In the genomic region with DNA sequence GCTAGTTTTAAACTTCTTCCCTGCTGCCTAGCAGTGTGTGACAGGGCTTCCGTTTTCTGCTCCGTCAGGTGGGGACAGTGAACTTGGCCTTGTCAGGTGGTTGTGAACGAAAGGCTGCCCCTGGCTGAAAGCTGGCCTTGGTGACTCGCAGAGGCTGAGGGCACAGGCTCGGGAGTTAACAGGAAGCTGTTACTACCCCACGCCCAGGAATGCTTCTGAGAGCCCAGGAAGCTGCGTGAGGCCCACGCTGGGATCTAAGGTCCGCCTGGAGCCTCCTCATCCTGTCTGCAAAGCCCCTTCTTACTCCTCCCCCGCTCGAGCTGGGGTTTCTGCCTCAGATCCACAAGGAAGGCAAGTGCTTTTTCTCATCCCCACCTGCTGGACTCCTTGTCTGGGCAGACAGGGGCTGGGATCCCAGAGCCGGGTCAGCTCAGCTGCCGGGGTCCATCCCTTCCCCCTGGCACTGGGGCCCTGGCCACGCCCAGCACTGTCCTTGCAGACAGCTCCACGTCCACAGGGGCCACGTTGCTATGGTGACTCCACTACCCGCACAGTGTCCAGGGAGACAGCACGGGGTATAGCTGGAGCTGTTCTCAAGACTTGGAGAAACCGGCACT, we compare ENCODE assay signal across 9 cellular contexts.
DNase-seq lines count a peak whose midpoint lies in the region; ATAC-seq and TF ChIP-seq lines count a peak whose summit lies in the region.
"Had no signal": no experiment of that assay in that cellular context is flagged by ENCODE, and none has a peak within 500 bp of the region (broad histone marks: within the 10 kb centered on the region; RNA-seq: fewer than 3 reads in every experiment).

No MANE protein-coding gene starts in this region.

- H3K9ac ChIP-seq in HCT116 (ENCODE audit: low read length) = no peak overlapping the region

- H3K4me1 Mint-ChIP-seq in activated T-helper 17 cell treated with anti-CD3 and anti-CD28 coated beads, Interleukin-2, amount 50 U/mL, for 72 hours = no peaks in the 10 kb centered on the region
- no peaks in the 10 kb centered on the region for H3K4me1 Mint-ChIP-seq in stimulated activated naive CD8-positive, alpha-beta T cell treated with anti-CD3 and anti-CD28 coated beads, Interleukin-15, amount 100 ng/mL, for 72 hours

- H2AFZ ChIP-seq in HCT116 (ENCODE audit: low read depth, low read length, poor library complexity, severe bottlenecking) = no peak overlapping the region

- no peak overlapping the region for H3K4me3 ChIP-seq in HCT116 (replicated peaks in 1 of 2; ENCODE audit: low read depth in 1 of 2, low read length in 2 of 2)

- no peak overlapping the region for H3K4me3 Mint-ChIP-seq in activated T-helper 17 cell treated with anti-CD3 and anti-CD28 coated beads, Interleukin-2, amount 50 U/mL, for 72 hours
- H3K4me3 Mint-ChIP-seq in stimulated activated naive CD8-positive, alpha-beta T cell treated with anti-CD3 and anti-CD28 coated beads, Interleukin-15, amount 100 ng/mL, for 72 hours = no peak overlapping the region

- no peak for TF ChIP-seq POLR2A in HCT116 (IDR thresholded peaks at IDR 0.05; ENCODE audit: borderline replicate concordance, extremely low read depth, insufficient read depth, insufficient read length)

- no peaks in the 10 kb centered on the region for H3K9me3 ChIP-seq in HCT116 (ENCODE audit: control insufficient read depth in 1 of 2, insufficient read depth in 1 of 2, low read depth in 1 of 2, low read length in 2 of 2)

- peak overlapping the region; percentile 39 for H3K4me2 ChIP-seq in HCT116 (ENCODE audit: low read length)

- DNase-seq in EH (ENCODE audit: low read depth) (peak; percentile 85), HCT116 (ENCODE audit: low read depth, low spot score) (no peak), amniotic stem cell (lab: John Stamatoyannopoulos, UW) (peak; percentile 26), mucosa of gallbladder (ENCODE audit: low spot score) (peak; percentile 23), NCI-H1092 (lab: John Stamatoyannopoulos, UW) (no peak), NCI-H1105 treated with DMSO at 0.1 percent for 48 hours (lab: John Stamatoyannopoulos, UW) (no peak)
- DNase-seq in stimulated activated naive CD8-positive, alpha-beta T cell treated with anti-CD3 and anti-CD28 coated beads, Interleukin-15, amount 100 ng/mL, for 72 hours = no peak
- DNase-seq: stimulated activated naive CD4-positive, alpha-beta T cell treated with Interleukin-2 at 50 U/mL for 16 hours had no signal

- H4K20me1 ChIP-seq in HCT116 (ENCODE audit: insufficient read depth) = no peaks in the 10 kb centered on the region

- no TSS peak for BruUV-seq in HCT116 (replicated peaks; lab: Mats Ljungman, UMichigan)

- H3K9me2 ChIP-seq in HCT116 (ENCODE audit: insufficient read depth) = no peaks in the 10 kb centered on the region

- no peak overlapping the region for H3K27ac Mint-ChIP-seq in activated T-helper 17 cell treated with anti-CD3 and anti-CD28 coated beads, Interleukin-2, amount 50 U/mL, for 72 hours
- no peak overlapping the region for H3K27ac Mint-ChIP-seq in stimulated activated naive CD8-positive, alpha-beta T cell treated with anti-CD3 and anti-CD28 coated beads, Interleukin-15, amount 100 ng/mL, for 72 hours

- H3K36me3 ChIP-seq in HCT116 (ENCODE audit: control insufficient read depth in 1 of 2, insufficient read depth in 2 of 2, low read length in 2 of 2) = no peaks in the 10 kb centered on the region

- POLR2A ChIA-PET in HCT116 (lab: Charles Lee) = no interaction called here

- no peak for TF ChIP-seq CTCF in HCT116 (IDR thresholded peaks at IDR 0.05 in 2 of 3, conservative IDR thresholded peaks at IDR 0.05 in 1 of 3; ENCODE audit: borderline replicate concordance in 1 of 3, insufficient read depth in 1 of 3, low read depth in 2 of 3, low read length in 2 of 3)

- H3K4me1 ChIP-seq in HCT116 (ENCODE audit: control insufficient read depth in 1 of 2, insufficient read depth in 2 of 2, low read length in 2 of 2) = peaks cover 0 to 17% of the 10 kb centered on the region in 2 experiments; a peak in 2 of 4 replicates

- no peaks in the 10 kb centered on the region for H3K9me3 Mint-ChIP-seq in activated T-helper 17 cell treated with anti-CD3 and anti-CD28 coated beads, Interleukin-2, amount 50 U/mL, for 72 hours
- no peaks in the 10 kb centered on the region for H3K9me3 Mint-ChIP-seq in stimulated activated naive CD8-positive, alpha-beta T cell treated with anti-CD3 and anti-CD28 coated beads, Interleukin-15, amount 100 ng/mL, for 72 hours

- no peak for TF ChIP-seq RAD21 in HCT116 (IDR thresholded peaks at IDR 0.05; ENCODE audit: low read depth)

- no peaks in the 10 kb centered on the region for H3K79me2 ChIP-seq in HCT116 (ENCODE audit: insufficient read depth, low read length)

- no peak overlapping the region for H3K27ac ChIP-seq in HCT116 (ENCODE audit: low read depth, low read length)

- intact Hi-C loops in HCT116 (cut with micrococcal nuclease) = no loop called here

- CTCF ChIA-PET in HCT116 (lab: Charles Lee) = no interaction called here

- no peaks in the 10 kb centered on the region for H3K27me3 ChIP-seq in HCT116 (ENCODE audit: insufficient read depth, low read length)

- H3K27me3 Mint-ChIP-seq in activated T-helper 17 cell treated with anti-CD3 and anti-CD28 coated beads, Interleukin-2, amount 50 U/mL, for 72 hours = no peaks in the 10 kb centered on the region
- H3K27me3 Mint-ChIP-seq in stimulated activated naive CD8-positive, alpha-beta T cell treated with anti-CD3 and anti-CD28 coated beads, Interleukin-15, amount 100 ng/mL, for 72 hours = no peaks in the 10 kb centered on the region

- RAD21 ChIA-PET in HCT116 (lab: Charles Lee; ENCODE audit: low non-redundant PET in 1 of 2, low total read pairs in 2 of 2, uncharacterized antibody in 2 of 2, unreplicated experiment in 2 of 2) = no interaction called here

- ATAC-seq in HCT116 = peak; percentile 70
- ATAC-seq in activated T-helper 17 cell treated with anti-CD3 and anti-CD28 coated beads, Interleukin-2, amount 50 U/mL, for 72 hours (replicated peaks) = no peak
- ATAC-seq in stimulated activated naive CD8-positive, alpha-beta T cell treated with anti-CD3 and anti-CD28 coated beads, Interleukin-15, amount 100 ng/mL, for 72 hours = no peak

- H3K36me3 Mint-ChIP-seq in activated T-helper 17 cell treated with anti-CD3 and anti-CD28 coated beads, Interleukin-2, amount 50 U/mL, for 72 hours (ENCODE audit: low read depth) = no peaks in the 10 kb centered on the region

TF ChIP-seq in HCT116, 20 proteins besides CTCF, POLR2A, EP300 and RAD21:
- TF ChIP-seq FOSL1 (IDR thresholded peaks at IDR 0.05; ENCODE audit: low read depth) (no peak), POLR2AphosphoS5 (IDR thresholded peaks at IDR 0.05; ENCODE audit: low read depth, low read length) (no peak), TCF7L2 (IDR thresholded peaks at IDR 0.05; ENCODE audit: borderline replicate concordance, extremely low read depth, insufficient read depth, insufficient read length) (peak; percentile 41), SIN3A (IDR thresholded peaks at IDR 0.05; ENCODE audit: low read depth) (no peak)
- TF ChIP-seq, protein P1, sequence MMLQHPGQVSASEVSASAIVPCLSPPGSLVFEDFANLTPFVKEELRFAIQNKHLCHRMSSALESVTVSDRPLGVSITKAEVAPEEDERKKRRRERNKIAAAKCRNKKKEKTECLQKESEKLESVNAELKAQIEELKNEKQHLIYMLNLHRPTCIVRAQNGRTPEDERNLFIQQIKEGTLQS (IDR thresholded peaks at IDR 0.05) = no peak

Comparison
In these comparisons a context has a peak if more than half of its experiments do, and no peak if none do; other contexts are left out.
1. DNase-seq: peak in EH (single experiment), amniotic stem cell (single experiment) and mucosa of gallbladder (single experiment); none in HCT116 (single experiment), NCI-H1092 (single experiment), NCI-H1105 treated with DMSO at 0.1 percent for 48 hours (single experiment) and stimulated activated naive CD8-positive, alpha-beta T cell treated with anti-CD3 and anti-CD28 coated beads, Interleukin-15, amount 100 ng/mL, for 72 hours (0 of 2).